In the genomic region with DNA sequence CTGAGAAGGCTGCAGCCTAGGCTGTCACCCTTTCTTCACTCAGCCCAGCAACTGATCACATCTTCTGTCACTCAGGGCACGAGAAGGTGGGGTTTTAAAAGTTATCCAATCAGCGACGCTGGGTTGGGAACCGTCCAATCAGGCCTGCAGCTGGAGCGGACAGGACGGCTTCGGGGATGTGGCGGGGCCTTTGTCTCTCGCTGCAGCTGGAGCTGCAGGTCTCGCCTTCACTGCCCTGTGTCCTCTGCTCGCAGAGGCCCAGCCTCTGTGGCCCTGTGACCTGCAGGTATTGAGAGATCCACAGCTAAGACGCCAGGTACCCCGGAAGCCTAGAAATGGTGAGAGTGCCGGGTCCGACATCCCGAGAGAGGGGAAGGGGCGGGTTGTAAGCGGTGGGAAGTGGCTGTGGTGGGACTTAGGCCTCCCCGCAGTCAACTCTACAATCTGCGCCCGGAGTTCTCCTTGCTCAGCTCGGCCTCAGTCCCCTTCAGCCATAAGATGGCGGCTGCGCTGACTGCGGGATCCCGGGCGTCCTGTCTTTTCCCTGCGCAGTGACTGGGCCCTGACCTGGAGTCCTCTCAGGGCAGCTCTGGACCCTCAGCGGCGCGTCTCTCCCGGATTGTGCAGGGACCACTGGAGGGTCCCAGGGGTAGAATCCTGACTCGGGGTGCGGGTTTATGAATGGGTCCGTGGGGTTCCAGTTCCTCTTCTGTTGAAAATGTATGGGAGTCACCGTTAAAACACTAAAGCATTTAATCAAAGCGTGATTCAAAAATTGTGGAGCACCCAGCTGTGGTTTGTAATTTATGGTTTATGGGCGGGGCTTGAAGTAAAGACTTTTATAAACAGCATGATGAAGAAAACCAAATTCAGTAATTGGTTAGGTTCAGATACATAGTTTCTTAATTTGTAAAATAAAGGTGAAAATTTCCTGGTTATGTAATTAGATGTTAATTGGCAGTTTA, we compare ENCODE assay signal across 1 cellular context.
TF ChIP-seq lines count a peak whose summit lies in the region.

A gene (plus strand): TSS at position 193 of the 965 bp plus-strand sequence. CDS start 16,066 bp downstream, outside the sequence.

TF ChIP-seq in SK-N-SH, 30 proteins besides CTCF, POLR2A, EP300 and RAD21 (continued from another document):
- TF ChIP-seq GATA2 (CRISPR knock-in tag; IDR thresholded peaks at IDR 0.05): no peak; the same call in 1 of the 2 replicates
- no peak for TF ChIP-seq RXRA (IDR thresholded peaks at IDR 0.05; ENCODE audit: borderline replicate concordance, low read depth)
- no peak for TF ChIP-seq NFIC (IDR thresholded peaks at IDR 0.05; ENCODE audit: borderline replicate concordance)
- TF ChIP-seq, protein P1, sequence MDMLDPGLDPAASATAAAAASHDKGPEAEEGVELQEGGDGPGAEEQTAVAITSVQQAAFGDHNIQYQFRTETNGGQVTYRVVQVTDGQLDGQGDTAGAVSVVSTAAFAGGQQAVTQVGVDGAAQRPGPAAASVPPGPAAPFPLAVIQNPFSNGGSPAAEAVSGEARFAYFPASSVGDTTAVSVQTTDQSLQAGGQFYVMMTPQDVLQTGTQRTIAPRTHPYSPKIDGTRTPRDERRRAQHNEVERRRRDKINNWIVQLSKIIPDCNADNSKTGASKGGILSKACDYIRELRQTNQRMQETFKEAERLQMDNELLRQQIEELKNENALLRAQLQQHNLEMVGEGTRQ (IDR thresholded peaks at IDR 0.05; ENCODE audit: borderline replicate concordance, low read depth, low read length): no peak
- TF ChIP-seq FOXM1 (IDR thresholded peaks at IDR 0.05; ENCODE audit: low read depth): no peak
- TF ChIP-seq, protein P2, sequence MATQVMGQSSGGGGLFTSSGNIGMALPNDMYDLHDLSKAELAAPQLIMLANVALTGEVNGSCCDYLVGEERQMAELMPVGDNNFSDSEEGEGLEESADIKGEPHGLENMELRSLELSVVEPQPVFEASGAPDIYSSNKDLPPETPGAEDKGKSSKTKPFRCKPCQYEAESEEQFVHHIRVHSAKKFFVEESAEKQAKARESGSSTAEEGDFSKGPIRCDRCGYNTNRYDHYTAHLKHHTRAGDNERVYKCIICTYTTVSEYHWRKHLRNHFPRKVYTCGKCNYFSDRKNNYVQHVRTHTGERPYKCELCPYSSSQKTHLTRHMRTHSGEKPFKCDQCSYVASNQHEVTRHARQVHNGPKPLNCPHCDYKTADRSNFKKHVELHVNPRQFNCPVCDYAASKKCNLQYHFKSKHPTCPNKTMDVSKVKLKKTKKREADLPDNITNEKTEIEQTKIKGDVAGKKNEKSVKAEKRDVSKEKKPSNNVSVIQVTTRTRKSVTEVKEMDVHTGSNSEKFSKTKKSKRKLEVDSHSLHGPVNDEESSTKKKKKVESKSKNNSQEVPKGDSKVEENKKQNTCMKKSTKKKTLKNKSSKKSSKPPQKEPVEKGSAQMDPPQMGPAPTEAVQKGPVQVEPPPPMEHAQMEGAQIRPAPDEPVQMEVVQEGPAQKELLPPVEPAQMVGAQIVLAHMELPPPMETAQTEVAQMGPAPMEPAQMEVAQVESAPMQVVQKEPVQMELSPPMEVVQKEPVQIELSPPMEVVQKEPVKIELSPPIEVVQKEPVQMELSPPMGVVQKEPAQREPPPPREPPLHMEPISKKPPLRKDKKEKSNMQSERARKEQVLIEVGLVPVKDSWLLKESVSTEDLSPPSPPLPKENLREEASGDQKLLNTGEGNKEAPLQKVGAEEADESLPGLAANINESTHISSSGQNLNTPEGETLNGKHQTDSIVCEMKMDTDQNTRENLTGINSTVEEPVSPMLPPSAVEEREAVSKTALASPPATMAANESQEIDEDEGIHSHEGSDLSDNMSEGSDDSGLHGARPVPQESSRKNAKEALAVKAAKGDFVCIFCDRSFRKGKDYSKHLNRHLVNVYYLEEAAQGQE (IDR thresholded peaks at IDR 0.05; ENCODE audit: low read depth, low read length): 0 out of 2 replicates have a peak, but pooled peaks have one; percentile 14
- TF ChIP-seq EZH2phosphoT487 (IDR thresholded peaks at IDR 0.05; ENCODE audit: borderline replicate concordance, low read depth): no peak
- no peak for TF ChIP-seq GABPA (IDR thresholded peaks at IDR 0.05; ENCODE audit: low read depth)
- TF ChIP-seq, protein P3, sequence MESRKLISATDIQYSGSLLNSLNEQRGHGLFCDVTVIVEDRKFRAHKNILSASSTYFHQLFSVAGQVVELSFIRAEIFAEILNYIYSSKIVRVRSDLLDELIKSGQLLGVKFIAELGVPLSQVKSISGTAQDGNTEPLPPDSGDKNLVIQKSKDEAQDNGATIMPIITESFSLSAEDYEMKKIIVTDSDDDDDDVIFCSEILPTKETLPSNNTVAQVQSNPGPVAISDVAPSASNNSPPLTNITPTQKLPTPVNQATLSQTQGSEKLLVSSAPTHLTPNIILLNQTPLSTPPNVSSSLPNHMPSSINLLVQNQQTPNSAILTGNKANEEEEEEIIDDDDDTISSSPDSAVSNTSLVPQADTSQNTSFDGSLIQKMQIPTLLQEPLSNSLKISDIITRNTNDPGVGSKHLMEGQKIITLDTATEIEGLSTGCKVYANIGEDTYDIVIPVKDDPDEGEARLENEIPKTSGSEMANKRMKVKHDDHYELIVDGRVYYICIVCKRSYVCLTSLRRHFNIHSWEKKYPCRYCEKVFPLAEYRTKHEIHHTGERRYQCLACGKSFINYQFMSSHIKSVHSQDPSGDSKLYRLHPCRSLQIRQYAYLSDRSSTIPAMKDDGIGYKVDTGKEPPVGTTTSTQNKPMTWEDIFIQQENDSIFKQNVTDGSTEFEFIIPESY (IDR thresholded peaks at IDR 0.05; ENCODE audit: borderline replicate concordance, low read depth): no peak
- TF ChIP-seq, protein P4, sequence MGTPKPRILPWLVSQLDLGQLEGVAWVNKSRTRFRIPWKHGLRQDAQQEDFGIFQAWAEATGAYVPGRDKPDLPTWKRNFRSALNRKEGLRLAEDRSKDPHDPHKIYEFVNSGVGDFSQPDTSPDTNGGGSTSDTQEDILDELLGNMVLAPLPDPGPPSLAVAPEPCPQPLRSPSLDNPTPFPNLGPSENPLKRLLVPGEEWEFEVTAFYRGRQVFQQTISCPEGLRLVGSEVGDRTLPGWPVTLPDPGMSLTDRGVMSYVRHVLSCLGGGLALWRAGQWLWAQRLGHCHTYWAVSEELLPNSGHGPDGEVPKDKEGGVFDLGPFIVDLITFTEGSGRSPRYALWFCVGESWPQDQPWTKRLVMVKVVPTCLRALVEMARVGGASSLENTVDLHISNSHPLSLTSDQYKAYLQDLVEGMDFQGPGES (IDR thresholded peaks at IDR 0.05; ENCODE audit: low read depth, low read length): peak; percentile 73
- TF ChIP-seq SIN3A (IDR thresholded peaks at IDR 0.05; ENCODE audit: borderline replicate concordance, low read depth, low read length): peak; percentile 85; the same call in 1 of the 2 replicates
- TF ChIP-seq CHD2 (IDR thresholded peaks at IDR 0.05; ENCODE audit: low read length, partially characterized antibody): peak; percentile 69
TF ChIP-seq in SK-N-SH: peak in this region for 11.
